ENCODE assay signal across 8 cellular contexts in the genomic region with DNA sequence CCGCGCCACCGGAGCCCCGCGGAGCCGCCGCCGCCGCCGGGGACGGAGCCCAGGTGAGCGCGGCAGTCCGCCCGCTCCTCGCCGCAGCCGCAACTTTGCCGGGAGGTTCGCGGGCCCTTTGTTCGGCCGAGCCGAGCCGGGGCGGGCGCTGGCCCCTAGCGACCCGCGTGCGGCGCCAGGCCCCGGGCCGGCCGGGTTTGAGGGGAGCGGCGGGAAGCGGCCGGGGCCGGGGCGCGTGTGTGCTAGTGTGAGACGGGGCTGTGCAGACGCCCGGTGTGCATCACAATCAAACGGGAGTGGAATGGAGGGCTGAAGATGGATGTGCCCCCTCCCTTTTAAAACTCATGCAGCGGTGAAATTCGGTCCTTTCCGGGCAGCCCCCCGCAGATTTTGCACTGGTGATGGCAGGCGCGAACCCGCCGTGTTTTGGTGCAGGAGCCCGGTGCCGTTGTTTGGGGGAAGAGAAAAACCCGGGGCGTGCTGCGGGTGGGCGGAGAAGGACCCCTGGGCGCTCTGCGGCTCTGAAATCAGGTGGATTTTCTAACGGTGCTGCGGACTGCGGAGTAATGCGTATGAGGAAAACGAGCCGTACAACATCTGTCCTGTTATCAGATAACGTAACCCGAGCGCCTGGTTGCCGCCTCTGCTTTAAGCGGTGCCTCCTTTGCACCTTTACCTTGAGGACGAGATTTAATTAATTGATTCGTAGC. TPM values are rescaled to one million over a fixed set of nuclear protein-coding genes. Genes with fewer than 3 reads are reported as not detected.
DNase-seq lines count a peak whose midpoint lies in the region; ATAC-seq and TF ChIP-seq lines count a peak whose summit lies in the region.

No MANE protein-coding gene starts in this region.

- no peak overlapping the region for H2BK5ac ChIP-seq in mesenchymal stem cell (ENCODE audit: low read depth, low read length, poor library complexity, severe bottlenecking)

- H3K14ac ChIP-seq in mesenchymal stem cell (ENCODE audit: low read length in 2 of 2): peak overlapping the region in 1 of 2 experiments; percentile 48

- peak overlapping the region; percentile 99 for H2BK120ac ChIP-seq in mesenchymal stem cell (ENCODE audit: low read depth, low read length)

- ATAC-seq in DND-41 (ENCODE audit: insufficient read depth, low read depth) (no peak), HG03460 (IDR thresholded peaks at IDR 0.05; ENCODE audit: unreplicated experiment) (peak; percentile 5), WTC11 (no peak)
- ATAC-seq in stimulated activated naive CD8-positive, alpha-beta T cell treated with anti-CD3 and anti-CD28 coated beads, Interleukin-15, Interleukin-2, amounts not matched to agents 100 U/mL and 50 U/mL, for 24 hours: no peak

- H3K36me3 ChIP-seq in DND-41 (ENCODE audit: insufficient read depth, low read length) (no peaks in the 10 kb centered on the region), mesenchymal stem cell (ENCODE audit: control insufficient read depth in 1 of 2, insufficient read depth in 2 of 2, low read depth in 1 of 2, low read length in 2 of 2) (no peaks in the 10 kb centered on the region), PC-9 (ENCODE audit: low read depth) (no peaks in the 10 kb centered on the region)

- peak overlapping the region; percentile 72 for H3K9ac ChIP-seq in DND-41 (ENCODE audit: low read depth, low read length)
- peak overlapping the region; percentile 64 for H3K9ac ChIP-seq in mesenchymal stem cell (ENCODE audit: low read length)

- DNase-seq in DND-41 (peak; percentile 59), WTC11 (ENCODE audit: low spot score) (no peak), dermis blood vessel endothelial cell (peak; percentile 39), mesenchymal stem cell (peak; percentile 20), PC-9 (no peak), inferior parietal cortex (ENCODE audit: extremely low spot score) (no peak)
- peak; percentile 47 for DNase-seq in stimulated activated naive CD8-positive, alpha-beta T cell treated with anti-CD3 and anti-CD28 coated beads, Interleukin-15, Interleukin-2, amounts not matched to agents 100 U/mL and 50 U/mL, for 24 hours

- peak overlapping the region; percentile 87 for H3K4me2 ChIP-seq in DND-41 (ENCODE audit: insufficient read depth, low read length)
- peak overlapping the region; percentile 100 for H3K4me2 ChIP-seq in mesenchymal stem cell (ENCODE audit: low read length, poor library complexity, severe bottlenecking)
- no peak overlapping the region for H3K4me2 ChIP-seq in PC-9

- no TSS peak for BruUV-seq in PC-9 (replicated peaks; lab: Mats Ljungman, UMichigan)

- H4K8ac ChIP-seq in mesenchymal stem cell (ENCODE audit: low read length): peak overlapping the region; percentile 30

- no peaks in the 10 kb centered on the region for H3K9me3 Mint-ChIP-seq in WTC11

- H4K91ac ChIP-seq in mesenchymal stem cell (ENCODE audit: low read length): no peak overlapping the region

- no peak overlapping the region for H2BK15ac ChIP-seq in mesenchymal stem cell (ENCODE audit: low read depth, poor library complexity, severe bottlenecking)

- H3K4me3 Mint-ChIP-seq in WTC11: peak overlapping the region; percentile 84

- no peaks in the 10 kb centered on the region for H3F3A ChIP-seq in PC-9 (ENCODE audit: insufficient read depth, low read depth)

- H3K27me3 ChIP-seq in DND-41 (ENCODE audit: insufficient read depth, low read length, poor library complexity) (peaks cover 24% of the 10 kb centered on the region), mesenchymal stem cell (ENCODE audit: control insufficient read depth in 1 of 2, insufficient read depth in 1 of 2, low read length in 2 of 2) (peaks cover 46 to 47% of the 10 kb centered on the region in 2 experiments), PC-9 (ENCODE audit: insufficient read depth, low read depth) (peaks cover 69% of the 10 kb centered on the region)

- intact Hi-C loops in PC-9 (cut with micrococcal nuclease; ENCODE audit: unreplicated experiment): no loop called here

- peaks cover 64% of the 10 kb centered on the region for H3K4me1 ChIP-seq in DND-41 (ENCODE audit: insufficient read depth, low read length)
- H3K4me1 ChIP-seq in mesenchymal stem cell (ENCODE audit: control insufficient read depth, insufficient read depth, low read depth, low read length): peaks cover 11% of the 10 kb centered on the region
- H3K4me1 ChIP-seq in PC-9 (replicated peaks; ENCODE audit: insufficient read depth): no peaks in the 10 kb centered on the region

- TF ChIP-seq CTCF in DND-41 (IDR thresholded peaks at IDR 0.05; ENCODE audit: borderline replicate concordance, extremely low read depth, low read length, poor library complexity, severe bottlenecking): no peak
- TF ChIP-seq CTCF in WTC11 (IDR thresholded peaks at IDR 0.05): no peak
- no peak for TF ChIP-seq CTCF in PC-9 (conservative IDR thresholded peaks at IDR 0.05)

- H2AK5ac ChIP-seq in mesenchymal stem cell (ENCODE audit: low read length, severe bottlenecking): no peak overlapping the region

- peaks cover 66% of the 10 kb centered on the region for H3K4me1 Mint-ChIP-seq in WTC11

- H3K27ac ChIP-seq in DND-41 (ENCODE audit: low read length): peak overlapping the region; percentile 52
- H3K27ac ChIP-seq in mesenchymal stem cell (ENCODE audit: low read length, poor library complexity, severe bottlenecking): no peak overlapping the region
- H3K27ac ChIP-seq in PC-9: no peak overlapping the region

- peak overlapping the region; percentile 43; the same call in 1 of the 2 replicates for H2AFZ ChIP-seq in DND-41 (ENCODE audit: low read depth, low read length)
- H2AFZ ChIP-seq in mesenchymal stem cell (ENCODE audit: low read depth, low read length): peak overlapping the region; percentile 86
- no peak overlapping the region for H2AFZ ChIP-seq in PC-9

- no peak overlapping the region for H2BK12ac ChIP-seq in mesenchymal stem cell (ENCODE audit: low read length in 2 of 2)

- peak overlapping the region; percentile 88; the same call in 1 of the 2 replicates for H3K27ac Mint-ChIP-seq in WTC11

- under 1% methylated on average over 70 of the region's 75 CpGs for WGBS in mesenchymal stem cell

- H3K79me2 ChIP-seq in DND-41 (ENCODE audit: insufficient read depth, low read length) (peaks cover 50% of the 10 kb centered on the region), PC-9 (ENCODE audit: low read depth) (no peaks in the 10 kb centered on the region)

- peaks cover 16% of the 10 kb centered on the region for H3K79me1 ChIP-seq in mesenchymal stem cell (replicated peaks; ENCODE audit: low read length, poor library complexity, severe bottlenecking)

- POLR2A ChIA-PET in WTC11 (lab: Charles Lee) (interaction anchor here (0.9 to 1.6 kb wide), 3 partner anchors 34 to 186 kb away, joined by 4 to 14 read pairs (median 5); no protein-coding TSS in a partner anchor), PC-9 (lab: Charles Lee; ENCODE audit: unreplicated experiment) (no interaction called here)

- H3K27me3 Mint-ChIP-seq in WTC11 (ENCODE audit: low read depth): peaks cover 26% of the 10 kb centered on the region

- H3K4me3 ChIP-seq in DND-41 (ENCODE audit: low read depth in 1 of 2, low read length in 2 of 2): peak overlapping the region; percentile 62 to 68
- peak overlapping the region; percentile 80 to 83 for H3K4me3 ChIP-seq in mesenchymal stem cell (ENCODE audit: insufficient read depth in 1 of 2, low read depth in 1 of 2, low read length in 2 of 2)
- H3K4me3 ChIP-seq in PC-9: no peak overlapping the region

- CTCF ChIA-PET in WTC11 (lab: Charles Lee) (interaction anchor here (1.2 to 2.3 kb wide), 5 partner anchors 11 to 92 kb away, joined by 5 to 23 read pairs (median 7); no protein-coding TSS in a partner anchor), PC-9 (lab: Charles Lee) (no interaction called here)

- peak overlapping the region; percentile 59 to 80 for H3K18ac ChIP-seq in mesenchymal stem cell (ENCODE audit: low read depth in 1 of 2, low read length in 2 of 2)

- H3K9me2 ChIP-seq in PC-9 (ENCODE audit: insufficient read depth): no peaks in the 10 kb centered on the region

- peak overlapping the region in 1 of 2 experiments; percentile 77 for H3K4ac ChIP-seq in mesenchymal stem cell (ENCODE audit: low read depth in 1 of 2, low read length in 2 of 2)

- no peaks in the 10 kb centered on the region for H3K36me3 Mint-ChIP-seq in WTC11

- no peaks in the 10 kb centered on the region for H3K9me3 ChIP-seq in DND-41 (ENCODE audit: insufficient read depth, low read length, severe bottlenecking)
- no peaks in the 10 kb centered on the region for H3K9me3 ChIP-seq in mesenchymal stem cell (ENCODE audit: control insufficient read depth, low read length)
- no peaks in the 10 kb centered on the region for H3K9me3 ChIP-seq in PC-9 (ENCODE audit: insufficient read depth, low read depth)

- H4K20me1 ChIP-seq in DND-41 (ENCODE audit: insufficient read depth, low read length): peaks cover 42% of the 10 kb centered on the region
- H4K20me1 ChIP-seq in PC-9 (ENCODE audit: insufficient read depth): no peaks in the 10 kb centered on the region

- no peak overlapping the region for H3K23ac ChIP-seq in mesenchymal stem cell (ENCODE audit: low read length in 2 of 2)

TF ChIP-seq in WTC11, 78 proteins besides CTCF, POLR2A, EP300 and RAD21 (continues in another document):
- TF ChIP-seq, protein P1, sequence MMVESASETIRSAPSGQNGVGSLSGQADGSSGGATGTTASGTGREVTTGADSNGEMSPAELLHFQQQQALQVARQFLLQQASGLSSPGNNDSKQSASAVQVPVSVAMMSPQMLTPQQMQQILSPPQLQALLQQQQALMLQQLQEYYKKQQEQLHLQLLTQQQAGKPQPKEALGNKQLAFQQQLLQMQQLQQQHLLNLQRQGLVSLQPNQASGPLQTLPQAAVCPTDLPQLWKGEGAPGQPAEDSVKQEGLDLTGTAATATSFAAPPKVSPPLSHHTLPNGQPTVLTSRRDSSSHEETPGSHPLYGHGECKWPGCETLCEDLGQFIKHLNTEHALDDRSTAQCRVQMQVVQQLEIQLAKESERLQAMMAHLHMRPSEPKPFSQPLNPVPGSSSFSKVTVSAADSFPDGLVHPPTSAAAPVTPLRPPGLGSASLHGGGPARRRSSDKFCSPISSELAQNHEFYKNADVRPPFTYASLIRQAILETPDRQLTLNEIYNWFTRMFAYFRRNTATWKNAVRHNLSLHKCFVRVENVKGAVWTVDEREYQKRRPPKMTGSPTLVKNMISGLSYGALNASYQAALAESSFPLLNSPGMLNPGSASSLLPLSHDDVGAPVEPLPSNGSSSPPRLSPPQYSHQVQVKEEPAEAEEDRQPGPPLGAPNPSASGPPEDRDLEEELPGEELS (CRISPR knock-in tag; IDR thresholded peaks at IDR 0.05): no peak

RNA-seq across cellular contexts. Expression of a gene that starts 0.9 kb away (rescaled TPM):
- total RNA-seq in WTC11 (2021) (39.9 to 52.3 TPM (median 41.8 TPM) in 3 replicates), dermis blood vessel endothelial cell (8.2 and 13.1 TPM in 2 replicates), PC-9 (2021) (0.37 TPM in 1 of 2 replicates, not detected in the other)
- 2.1 TPM for polyA plus RNA-seq in mesenchymal stem cell (2013, experiment 1 of 2)
- polyA plus RNA-seq in mesenchymal stem cell (2013, experiment 2 of 2): 2.0 TPM

Comparison
In these comparisons a context has a peak if more than half of its experiments do, and no peak if none do; other contexts are left out.
1. DNase-seq: peak in DND-41 (single experiment), dermis blood vessel endothelial cell (single experiment), mesenchymal stem cell (single experiment) and stimulated activated naive CD8-positive, alpha-beta T cell treated with anti-CD3 and anti-CD28 coated beads, Interleukin-15, Interleukin-2, amounts not matched to agents 100 U/mL and 50 U/mL, for 24 hours (single experiment); none in WTC11 (single experiment), PC-9 (0 of 2) and inferior parietal cortex (single experiment).